ENCODE assay signal across 8 cellular contexts in genomic region chr5:95781101-95781583, GRCh38. TPM values are rescaled to one million over a fixed set of nuclear protein-coding genes. Genes with fewer than 3 reads are reported as not detected.
A peak's percentile ranks its signal among the peaks of the same experiment; 100 is the strongest.
DNase-seq lines count a peak whose midpoint lies in the region; ATAC-seq and TF ChIP-seq lines count a peak whose summit lies in the region.

No MANE protein-coding gene starts in this region.

- no peak overlapping the region for H3K4me3 ChIP-seq in fibroblast of lung (replicated peaks in 1 of 4; ENCODE audit: control extremely low read depth in 1 of 4, insufficient read depth in 1 of 4, low read depth in 3 of 4, low read length in 4 of 4)

- H3K36me3 ChIP-seq in fibroblast of lung (ENCODE audit: control insufficient read depth, insufficient read depth, low read length) = peaks cover 1% of the 10 kb centered on the region

- H3K9ac ChIP-seq in fibroblast of lung (ENCODE audit: insufficient read depth, low read length) = no peak overlapping the region

- peaks cover 10% of the 10 kb centered on the region for H3K36me3 Mint-ChIP-seq in natural killer cell
- no peaks in the 10 kb centered on the region for H3K36me3 Mint-ChIP-seq in stimulated activated effector memory CD8-positive, alpha-beta T cell treated with anti-CD3 and anti-CD28 coated beads, Interleukin-12 subunit alpha, Interleukin-12 subunit beta, amount 100 ng/mL, for 72 hours

- H3K9me3 Mint-ChIP-seq in natural killer cell = no peaks in the 10 kb centered on the region
- H3K9me3 Mint-ChIP-seq in stimulated activated effector memory CD8-positive, alpha-beta T cell treated with anti-CD3 and anti-CD28 coated beads, Interleukin-12 subunit alpha, Interleukin-12 subunit beta, amount 100 ng/mL, for 72 hours = no peaks in the 10 kb centered on the region

- no peaks in the 10 kb centered on the region for H3K79me2 ChIP-seq in fibroblast of lung (ENCODE audit: control insufficient read depth, insufficient read depth, low read length)

- peak overlapping the region; percentile 4 for H3K27ac ChIP-seq in fibroblast of lung (ENCODE audit: insufficient read depth, low read length)

- no peaks in the 10 kb centered on the region for H3K27me3 ChIP-seq in fibroblast of lung (ENCODE audit: control insufficient read depth, insufficient read depth, low read length)

- H3K27me3 Mint-ChIP-seq in natural killer cell (ENCODE audit: low read depth in 2 of 2) = no peaks in the 10 kb centered on the region

- H3K4me1 Mint-ChIP-seq in natural killer cell = peaks cover 23 to 24% of the 10 kb centered on the region in 2 donors
- H3K4me1 Mint-ChIP-seq in stimulated activated effector memory CD8-positive, alpha-beta T cell treated with anti-CD3 and anti-CD28 coated beads, Interleukin-12 subunit alpha, Interleukin-12 subunit beta, amount 100 ng/mL, for 72 hours = peaks cover 14% of the 10 kb centered on the region

- H3K27ac Mint-ChIP-seq in natural killer cell = peak overlapping the region; percentile 76 to 79
- H3K27ac Mint-ChIP-seq in stimulated activated effector memory CD8-positive, alpha-beta T cell treated with anti-CD3 and anti-CD28 coated beads, Interleukin-12 subunit alpha, Interleukin-12 subunit beta, amount 100 ng/mL, for 72 hours = peak overlapping the region; percentile 23

- peak; percentile 88 to 94 (median 94) for ATAC-seq in natural killer cell
- peak; percentile 97 for ATAC-seq in stimulated activated effector memory CD8-positive, alpha-beta T cell treated with anti-CD3 and anti-CD28 coated beads, Interleukin-12 subunit alpha, Interleukin-12 subunit beta, amount 100 ng/mL, for 72 hours

- peaks cover 12% of the 10 kb centered on the region for H3K4me1 ChIP-seq in fibroblast of lung (ENCODE audit: control insufficient read depth, extremely low read depth, insufficient read depth, low read length)

- H3K4me2 ChIP-seq in fibroblast of lung (ENCODE audit: extremely low read depth, insufficient read depth, low read length) = no peak overlapping the region

- no peak overlapping the region for H2AFZ ChIP-seq in fibroblast of lung (ENCODE audit: low read length)

- no peaks in the 10 kb centered on the region for H3K9me3 ChIP-seq in fibroblast of lung (ENCODE audit: control insufficient read depth, insufficient read depth, low read depth, low read length)

- H3K4me3 Mint-ChIP-seq in natural killer cell = peak overlapping the region; percentile 51
- no peak overlapping the region for H3K4me3 Mint-ChIP-seq in stimulated activated effector memory CD8-positive, alpha-beta T cell treated with anti-CD3 and anti-CD28 coated beads, Interleukin-12 subunit alpha, Interleukin-12 subunit beta, amount 100 ng/mL, for 72 hours

- peak; percentile 64 for TF ChIP-seq CTCF in GM20000 (IDR thresholded peaks at IDR 0.05; ENCODE audit: extremely low read depth, missing control alignments)
- TF ChIP-seq CTCF in fibroblast of lung (conservative IDR thresholded peaks at IDR 0.05 in 1 of 2, IDR thresholded peaks at IDR 0.05 in 1 of 2; ENCODE audit: low read depth in 1 of 2, low read length in 2 of 2) = peak; percentile 89 to 95
- peak; percentile 94 for TF ChIP-seq CTCF in natural killer cell (IDR thresholded peaks at IDR 0.05)

- intact Hi-C loops in natural killer cell (cut with micrococcal nuclease) = loop anchor here (1.0 to 2.0 kb wide), 4 partner anchors 50 to 117 kb away; partner anchors contain the start of gene RHOBTB3

- H4K20me1 ChIP-seq in fibroblast of lung (ENCODE audit: control insufficient read depth, extremely low read depth, insufficient read depth, low read length) = no peaks in the 10 kb centered on the region

- DNase-seq in D341Med (ENCODE audit: low spot score) (peak; percentile 79), GM20000 (ENCODE audit: low spot score) (peak; percentile 75), HK-2 (ENCODE audit: unreplicated experiment) (peak; percentile 45), OCI-M2 (lab: John Stamatoyannopoulos, UW; ENCODE audit: unreplicated experiment) (peak; percentile 11), fibroblast of lung (ENCODE audit: low read depth in 2 of 2) (peak; percentile 73 to 89), natural killer cell (peak; percentile 54)
- DNase-seq in activated T-cell treated with anti-CD3 and anti-CD28 coated beads, Interleukin-2, amount 50 U/mL, for 1 hour = peak; percentile 71
- peak; percentile 56 to 76 for DNase-seq in stimulated activated effector memory CD8-positive, alpha-beta T cell treated with anti-CD3 and anti-CD28 coated beads, Interleukin-12 subunit alpha, Interleukin-12 subunit beta, amount 100 ng/mL, for 72 hours (ENCODE audit: low spot score in 2 of 2)

RNA-seq across cellular contexts. Expression of gene GLRX, which starts 41.4 kb away (rescaled TPM):
- total RNA-seq in fibroblast of lung = 54.2 and 91.8 TPM in 2 replicates
- 277 and 429 TPM in 2 replicates for polyA plus RNA-seq in fibroblast of lung
- 316 and 494 TPM in 2 replicates for polyA plus RNA-seq in fibroblast of lung (2012)
- polyA minus RNA-seq in fibroblast of lung (ENCODE audit: low replicate concordance) = 106 and 144 TPM in 2 replicates
- 100 to 1,000 TPM in 1 of 3 donors, 10 to 100 TPM in 2; 59.2 to 102 (median 62.5) TPM for total RNA-seq in natural killer cell

RNA-seq across cellular contexts. Expression of gene RHOBTB3, which starts 50.0 kb away (rescaled TPM):
- total RNA-seq in fibroblast of lung (222 and 337 TPM in 2 replicates), natural killer cell (10 to 100 TPM; 46.5 to 55.1 (median 46.5) TPM)
- 188 and 338 TPM in 2 replicates for polyA plus RNA-seq in fibroblast of lung
- polyA plus RNA-seq in fibroblast of lung (2012) = 86.7 and 178 TPM in 2 replicates
- polyA minus RNA-seq in fibroblast of lung (ENCODE audit: low replicate concordance) = 363 and 762 TPM in 2 replicates

Comparison
In these comparisons a context has a peak if more than half of its experiments do, and no peak if none do; other contexts are left out.
1. DNase-seq: peak in every context shown above with its lines; median percentile 81 in fibroblast of lung; 79 in D341Med; 75 in GM20000; 71 in activated T-cell treated with anti-CD3 and anti-CD28 coated beads, Interleukin-2, amount 50 U/mL, for 1 hour; 66 in stimulated activated effector memory CD8-positive, alpha-beta T cell treated with anti-CD3 and anti-CD28 coated beads, Interleukin-12 subunit alpha, Interleukin-12 subunit beta, amount 100 ng/mL, for 72 hours; 54 in natural killer cell; 45 in HK-2; 11 in OCI-M2.